ENCODE assay signal across 11 cellular contexts in genomic region chr7:45087301-45088145, GRCh38. TPM values are rescaled to one million over a fixed set of nuclear protein-coding genes. Genes with fewer than 3 reads are reported as not detected.
DNase-seq lines count a peak whose midpoint lies in the region; ATAC-seq and TF ChIP-seq lines count a peak whose summit lies in the region.
"Had no signal": no experiment of that assay in that cellular context is flagged by ENCODE, and none has a peak within 500 bp of the region (broad histone marks: within the 10 kb centered on the region; RNA-seq: fewer than 3 reads in every experiment).

No MANE protein-coding gene starts in this region.

- no peaks in the 10 kb centered on the region for H3K36me3 Mint-ChIP-seq in nephron progenitor cell (ENCODE audit: low read depth)
- no peaks in the 10 kb centered on the region for H3K36me3 Mint-ChIP-seq in activated T-helper 1 cell treated with anti-CD3 and anti-CD28 coated beads, Interleukin-12 subunit alpha, Interleukin-12 subunit beta, Interleukin-2, Interleukin-4 antibody, amounts not matched to agents 30 ng/mL and 10 ng/mL and 1 ng/mL, durations not matched to agents 14 hours and 24 hours and 36 hours (ENCODE audit: low read depth)

- intact Hi-C loops in dorsolateral prefrontal cortex (cut with DNase I): loop anchor here in 1 of 2 donors (5.0 kb wide), 1 partner anchor 85 kb away; the partner anchor contains the start of gene CCM2
- intact Hi-C loops in activated T-helper 1 cell treated with anti-CD3 and anti-CD28 coated beads, Interleukin-12 subunit alpha, Interleukin-12 subunit beta, Interleukin-2, Interleukin-4 antibody, amounts not matched to agents 30 ng/mL and 10 ng/mL and 1 ng/mL, durations not matched to agents 14 hours and 24 hours and 36 hours (cut with micrococcal nuclease): no loop called here

- TF ChIP-seq CTCF in AG04449 (IDR thresholded peaks at IDR 0.05; ENCODE audit: insufficient read depth, low read length, missing control alignments) (no peak), dorsolateral prefrontal cortex (IDR thresholded peaks at IDR 0.05 in 54 of 56, conservative IDR thresholded peaks at IDR 0.05 in 2 of 56; ENCODE audit: low read depth in 1 of 56, partially characterized antibody in 56 of 56) (no peak), nephron progenitor cell (IDR thresholded peaks at IDR 0.05) (no peak)

- H3K27ac ChIP-seq in HUES6 (ENCODE audit: low read depth, low read length): no peak overlapping the region
- H3K27ac ChIP-seq in dorsolateral prefrontal cortex: peak overlapping the region; percentile 81 to 100 (median 98)

- peaks cover 14% of the 10 kb centered on the region for H3K27me3 ChIP-seq in HUES6 (ENCODE audit: control insufficient read depth, insufficient read depth, low read length)
- no peaks in the 10 kb centered on the region for H3K27me3 ChIP-seq in dorsolateral prefrontal cortex

- H3K36me3 ChIP-seq in HUES6 (ENCODE audit: control insufficient read depth, insufficient read depth, low read length): no peaks in the 10 kb centered on the region

- peaks cover 46% of the 10 kb centered on the region for H3K27me3 Mint-ChIP-seq in nephron progenitor cell (ENCODE audit: low read depth, poor library complexity)
- H3K27me3 Mint-ChIP-seq in activated T-helper 1 cell treated with anti-CD3 and anti-CD28 coated beads, Interleukin-12 subunit alpha, Interleukin-12 subunit beta, Interleukin-2, Interleukin-4 antibody, amounts not matched to agents 30 ng/mL and 10 ng/mL and 1 ng/mL, durations not matched to agents 14 hours and 24 hours and 36 hours (ENCODE audit: insufficient read depth): peaks cover 36% of the 10 kb centered on the region

- peaks cover 9% of the 10 kb centered on the region for H3K4me1 ChIP-seq in HUES6 (ENCODE audit: control insufficient read depth, insufficient read depth, low read length)

- no peaks in the 10 kb centered on the region for H3K9me3 ChIP-seq in HUES6 (ENCODE audit: control insufficient read depth, insufficient read depth, low read depth, low read length)

- CTCF ChIA-PET in AG04449 (lab: Yijun Ruan, JAX): interaction anchor here (1.0 kb wide), 1 partner anchor 42 kb away, joined by 3 read pairs; no protein-coding TSS in a partner anchor

- H3K4me3 ChIP-seq in AG04449 (ENCODE audit: low read depth, low read length) (peak overlapping the region; percentile 64), HUES6 (ENCODE audit: low read depth, low read length) (peak overlapping the region; percentile 75), dorsolateral prefrontal cortex (peak overlapping the region; percentile 62 to 96 (median 87))

- peaks cover 12% of the 10 kb centered on the region for H3K4me1 Mint-ChIP-seq in nephron progenitor cell
- H3K4me1 Mint-ChIP-seq in activated T-helper 1 cell treated with anti-CD3 and anti-CD28 coated beads, Interleukin-12 subunit alpha, Interleukin-12 subunit beta, Interleukin-2, Interleukin-4 antibody, amounts not matched to agents 30 ng/mL and 10 ng/mL and 1 ng/mL, durations not matched to agents 14 hours and 24 hours and 36 hours (ENCODE audit: low read depth): no peaks in the 10 kb centered on the region

- no peak overlapping the region for H3K9ac ChIP-seq in HUES6 (ENCODE audit: low read length)

- H3K9me3 Mint-ChIP-seq in nephron progenitor cell: no peaks in the 10 kb centered on the region
- no peaks in the 10 kb centered on the region for H3K9me3 Mint-ChIP-seq in activated T-helper 1 cell treated with anti-CD3 and anti-CD28 coated beads, Interleukin-12 subunit alpha, Interleukin-12 subunit beta, Interleukin-2, Interleukin-4 antibody, amounts not matched to agents 30 ng/mL and 10 ng/mL and 1 ng/mL, durations not matched to agents 14 hours and 24 hours and 36 hours
- H3K9me3 Mint-ChIP-seq: activated T-helper 2 cell treated with anti-CD3 and anti-CD28 coated beads, Interferon-gamma antibody, Interleukin-2, Interleukin-4, amounts not matched to agents 10 μg/mL and 5 μg/mL and 100 μg/mL, durations not matched to agents 14 hours and 24 hours and 36 hours had no signal

- H3K27ac Mint-ChIP-seq in nephron progenitor cell: no peak overlapping the region
- no peak overlapping the region for H3K27ac Mint-ChIP-seq in activated T-helper 1 cell treated with anti-CD3 and anti-CD28 coated beads, Interleukin-12 subunit alpha, Interleukin-12 subunit beta, Interleukin-2, Interleukin-4 antibody, amounts not matched to agents 30 ng/mL and 10 ng/mL and 1 ng/mL, durations not matched to agents 14 hours and 24 hours and 36 hours
- H3K27ac Mint-ChIP-seq: activated T-helper 2 cell treated with anti-CD3 and anti-CD28 coated beads, Interferon-gamma antibody, Interleukin-2, Interleukin-4, amounts not matched to agents 10 μg/mL and 5 μg/mL and 100 μg/mL, durations not matched to agents 14 hours and 24 hours and 36 hours had no signal

- ATAC-seq in GM21515 (IDR thresholded peaks at IDR 0.05; ENCODE audit: unreplicated experiment): no peak
- ATAC-seq in GM18517 (IDR thresholded peaks at IDR 0.05; ENCODE audit: unreplicated experiment): no peak

- no peak for DNase-seq in AG04449 (ENCODE audit: low read depth, low spot score)
- DNase-seq in dorsolateral prefrontal cortex: peak in 2 of 10 donors; percentile 24 to 40
- no peak for DNase-seq in nephron progenitor cell
- DNase-seq in KBM-7: no peak
- no peak for DNase-seq in activated T-helper 1 cell treated with anti-CD3 and anti-CD28 coated beads, Interleukin-12 subunit alpha, Interleukin-12 subunit beta, Interleukin-2, Interleukin-4 antibody, amounts not matched to agents 30 ng/mL and 10 ng/mL and 1 ng/mL, durations not matched to agents 14 hours and 24 hours and 36 hours (ENCODE audit: low spot score)
- DNase-seq: effector CD4-positive, alpha-beta T cell; T-helper 9 cell had no signal

- in situ Hi-C loops in KBM-7 (cut with MboI; ENCODE audit: low pct_unique_long_range_greater_than_20kb, low sequenced_read_pairs): no loop called here

- H3K4me3 Mint-ChIP-seq in nephron progenitor cell: peak overlapping the region; percentile 42
- no peak overlapping the region for H3K4me3 Mint-ChIP-seq in activated T-helper 1 cell treated with anti-CD3 and anti-CD28 coated beads, Interleukin-12 subunit alpha, Interleukin-12 subunit beta, Interleukin-2, Interleukin-4 antibody, amounts not matched to agents 30 ng/mL and 10 ng/mL and 1 ng/mL, durations not matched to agents 14 hours and 24 hours and 36 hours

- POLR2A ChIA-PET in AG04449 (lab: Yijun Ruan, JAX): no interaction called here

RNA-seq across cellular contexts. Expression of gene NACAD, which starts 1.2 kb away (rescaled TPM):
- total RNA-seq in dorsolateral prefrontal cortex: 100 to 1,000 TPM in 34 of 120 experiments, 10 to 100 TPM in 86; 52.6 to 238 (median 83.3) TPM
- 0.05 TPM in 1 of 2 replicates, not detected in the other for total RNA-seq in activated T-helper 1 cell treated with anti-CD3 and anti-CD28 coated beads, Interleukin-12 subunit alpha, Interleukin-12 subunit beta, Interleukin-2, Interleukin-4 antibody, amounts not matched to agents 30 ng/mL and 10 ng/mL and 1 ng/mL, durations not matched to agents 14 hours and 24 hours and 36 hours

RNA-seq across cellular contexts. Expression of gene TBRG4, which starts 24.0 kb away (rescaled TPM):
- total RNA-seq in dorsolateral prefrontal cortex: 10 to 100 TPM; 39.3 to 66.1 (median 52.5) TPM
- 176 and 195 TPM in 2 replicates for total RNA-seq in activated T-helper 1 cell treated with anti-CD3 and anti-CD28 coated beads, Interleukin-12 subunit alpha, Interleukin-12 subunit beta, Interleukin-2, Interleukin-4 antibody, amounts not matched to agents 30 ng/mL and 10 ng/mL and 1 ng/mL, durations not matched to agents 14 hours and 24 hours and 36 hours

Comparison
In these comparisons a context has a peak if more than half of its experiments do, and no peak if none do; other contexts are left out.
1. RNA of gene NACAD, which starts 1.2 kb away (total RNA-seq): 52.6 to 238 TPM in dorsolateral prefrontal cortex; 0.05 TPM in activated T-helper 1 cell treated with anti-CD3 and anti-CD28 coated beads, Interleukin-12 subunit alpha, Interleukin-12 subunit beta, Interleukin-2, Interleukin-4 antibody, amounts not matched to agents 30 ng/mL and 10 ng/mL and 1 ng/mL, durations not matched to agents 14 hours and 24 hours and 36 hours; every median in the first group is over 10 times any median in the second.
2. Peak in every context shown above with its lines, with median percentiles within 50 percentile points of each other: H3K4me3 ChIP-seq.